In genomic region chr6:73722318-73723060, GRCh38 we compare ENCODE assay signal across 8 cellular contexts. TPM values are rescaled to one million over a fixed set of nuclear protein-coding genes. Genes with fewer than 3 reads are reported as not detected.
DNase-seq lines count a peak whose midpoint lies in the region; ATAC-seq and TF ChIP-seq lines count a peak whose summit lies in the region.

No MANE protein-coding gene starts in this region.

- no peaks in the 10 kb centered on the region for H3K27me3 Mint-ChIP-seq in activated naive CD8-positive, alpha-beta T cell treated with anti-CD3 and anti-CD28 coated beads, Interleukin-2, amount 10 ng/mL, durations not matched to agents 7 days and 5 days
- no peaks in the 10 kb centered on the region for H3K27me3 Mint-ChIP-seq in GM23338 (ENCODE audit: insufficient read depth, low read depth, poor library complexity)
- no peaks in the 10 kb centered on the region for H3K27me3 Mint-ChIP-seq in endothelial cell (ENCODE audit: unreplicated experiment)

- H3K4me1 ChIP-seq in GM23338 (ENCODE audit: insufficient read depth) = no peaks in the 10 kb centered on the region

- TF ChIP-seq CTCF in GM23338 (conservative IDR thresholded peaks at IDR 0.05; ENCODE audit: low read depth in 2 of 2) = no peak
- no peak for TF ChIP-seq CTCF in endothelial cell (IDR thresholded peaks at IDR 0.05; ENCODE audit: unreplicated experiment)

- H3F3A ChIP-seq in GM23338 (replicated peaks; ENCODE audit: low read depth) = no peaks in the 10 kb centered on the region

- no peaks in the 10 kb centered on the region for H3K79me2 ChIP-seq in GM23338 (replicated peaks; ENCODE audit: insufficient read depth)

- H3K27me3 ChIP-seq in GM23338 (ENCODE audit: insufficient read depth) = no peaks in the 10 kb centered on the region

- POLR2A ChIA-PET in activated naive CD8-positive, alpha-beta T cell treated with anti-CD3 and anti-CD28 coated beads, Interleukin-2, amount 10 ng/mL, durations not matched to agents 7 days and 5 days (lab: Charles Lee) = no interaction called here

- H4K20me1 ChIP-seq in GM23338 (replicated peaks; ENCODE audit: insufficient read depth) = no peaks in the 10 kb centered on the region

- peak overlapping the region; percentile 10 for H3K4me3 Mint-ChIP-seq in activated naive CD8-positive, alpha-beta T cell treated with anti-CD3 and anti-CD28 coated beads, Interleukin-2, amount 10 ng/mL, durations not matched to agents 7 days and 5 days
- H3K4me3 Mint-ChIP-seq in GM23338 (no peak overlapping the region), endothelial cell (ENCODE audit: unreplicated experiment) (no peak overlapping the region)

- H3K36me3 ChIP-seq in GM23338 (ENCODE audit: insufficient read depth) = no peaks in the 10 kb centered on the region

- ATAC-seq in GM19351 (IDR thresholded peaks at IDR 0.05; ENCODE audit: unreplicated experiment) (peak; percentile 68), HG03442 (IDR thresholded peaks at IDR 0.05; ENCODE audit: unreplicated experiment) (peak; percentile 86), GM23338 (no peak)
- ATAC-seq in activated naive CD8-positive, alpha-beta T cell treated with anti-CD3 and anti-CD28 coated beads, Interleukin-2, amount 10 ng/mL, durations not matched to agents 7 days and 5 days (ENCODE audit: low read depth) = peak; percentile 55

- no peak overlapping the region for H3K4me3 ChIP-seq in GM23338

- H3K9me2 ChIP-seq in GM23338 (ENCODE audit: insufficient read depth) = no peaks in the 10 kb centered on the region

- no peak overlapping the region for H3K27ac Mint-ChIP-seq in activated naive CD8-positive, alpha-beta T cell treated with anti-CD3 and anti-CD28 coated beads, Interleukin-2, amount 10 ng/mL, durations not matched to agents 7 days and 5 days
- H3K27ac Mint-ChIP-seq in GM23338 (no peak overlapping the region), endothelial cell (ENCODE audit: unreplicated experiment) (no peak overlapping the region)

- H3K4me2 ChIP-seq in GM23338 = no peak overlapping the region

- DNase-seq in AG08396 (ENCODE audit: low spot score) (peak; percentile 60), renal cortical epithelial cell (ENCODE audit: low read depth) (peak; percentile 69), GM23338 (ENCODE audit: low spot score) (no peak), endothelial cell (ENCODE audit: low spot score) (no peak), NCI-H82 treated with DMSO at 0.1 percent for 48 hours (lab: John Stamatoyannopoulos, UW; ENCODE audit: unreplicated experiment) (no peak)
- DNase-seq in activated naive CD8-positive, alpha-beta T cell treated with anti-CD3 and anti-CD28 coated beads, Interleukin-2, amount 10 ng/mL, durations not matched to agents 7 days and 5 days = no peak

- H3K36me3 Mint-ChIP-seq in activated naive CD8-positive, alpha-beta T cell treated with anti-CD3 and anti-CD28 coated beads, Interleukin-2, amount 10 ng/mL, durations not matched to agents 7 days and 5 days = no peaks in the 10 kb centered on the region
- H3K36me3 Mint-ChIP-seq in GM23338 (ENCODE audit: low read depth) (no peaks in the 10 kb centered on the region), endothelial cell (ENCODE audit: low read depth, unreplicated experiment) (no peaks in the 10 kb centered on the region)

- no peak overlapping the region for H2AFZ ChIP-seq in GM23338

- no peaks in the 10 kb centered on the region for H3K9me3 Mint-ChIP-seq in activated naive CD8-positive, alpha-beta T cell treated with anti-CD3 and anti-CD28 coated beads, Interleukin-2, amount 10 ng/mL, durations not matched to agents 7 days and 5 days
- H3K9me3 Mint-ChIP-seq in GM23338 = no peaks in the 10 kb centered on the region
- no peaks in the 10 kb centered on the region for H3K9me3 Mint-ChIP-seq in endothelial cell (ENCODE audit: unreplicated experiment)

- no peak overlapping the region for H3K27ac ChIP-seq in GM23338 (ENCODE audit: low read depth)

- peaks cover 13% of the 10 kb centered on the region for H3K4me1 Mint-ChIP-seq in activated naive CD8-positive, alpha-beta T cell treated with anti-CD3 and anti-CD28 coated beads, Interleukin-2, amount 10 ng/mL, durations not matched to agents 7 days and 5 days
- H3K4me1 Mint-ChIP-seq in GM23338 (no peaks in the 10 kb centered on the region), endothelial cell (ENCODE audit: unreplicated experiment) (peaks cover 4% of the 10 kb centered on the region)

TF ChIP-seq in GM23338, 12 proteins besides CTCF, POLR2A, EP300 and RAD21:
- no peak for TF ChIP-seq ZNF331 (CRISPR knock-in tag; IDR thresholded peaks at IDR 0.05; ENCODE audit: low read depth)
- no peak for TF ChIP-seq ZNF462 (CRISPR knock-in tag; IDR thresholded peaks at IDR 0.05)
- TF ChIP-seq ETS1 (IDR thresholded peaks at IDR 0.05) = no peak
- no peak for TF ChIP-seq NANOG (IDR thresholded peaks at IDR 0.05; ENCODE audit: borderline replicate concordance)
- TF ChIP-seq POLR2AphosphoS5 (IDR thresholded peaks at IDR 0.05; ENCODE audit: low read depth) = no peak
TF ChIP-seq in GM23338: peak in this region for 0.

RNA-seq across cellular contexts. Expression of gene CD109, which starts 26.5 kb away (rescaled TPM):
- 1 to 10 TPM; 1.6 to 1.8 TPM for total RNA-seq in activated naive CD8-positive, alpha-beta T cell treated with anti-CD3 and anti-CD28 coated beads, Interleukin-2, amount 10 ng/mL, durations not matched to agents 7 days and 5 days
- 25.2 and 29.8 TPM in 2 replicates for total RNA-seq in renal cortical epithelial cell
- 5.3 and 6.0 TPM in 2 replicates for total RNA-seq in GM23338 (2014; rRNA removed; shearing (Covaris generic))
- 0.92 and 1.1 TPM in 2 replicates for polyA plus RNA-seq in GM23338 (2016; fragmentation: Nextera tagmentation; extraction: Ambion mirVana)
- total RNA-seq in endothelial cell (ENCODE audit: unreplicated experiment) = 60.2 TPM

Comparison
In these comparisons a context has a peak if more than half of its experiments do, and no peak if none do; other contexts are left out.
1. DNase-seq: peak in AG08396 (single experiment) and renal cortical epithelial cell (single experiment); none in activated naive CD8-positive, alpha-beta T cell treated with anti-CD3 and anti-CD28 coated beads, Interleukin-2, amount 10 ng/mL, durations not matched to agents 7 days and 5 days (single experiment), GM23338 (single experiment), endothelial cell (single experiment) and NCI-H82 treated with DMSO at 0.1 percent for 48 hours (single experiment).